In genomic region chr7:116565981-116566380, GRCh38 we compare ENCODE assay signal across 18 cellular contexts. TPM values are rescaled to one million over a fixed set of nuclear protein-coding genes. Genes with fewer than 3 reads are reported as not detected.
"Had no signal": no experiment of that assay in that cellular context is flagged by ENCODE, and none has a peak within 500 bp of the region (broad histone marks: within the 10 kb centered on the region; RNA-seq: fewer than 3 reads in every experiment).

No MANE protein-coding gene starts in this region.

- DNase-seq: effector CD4-positive, alpha-beta T cell; endodermal cell; erythroblast; foreskin keratinocyte; immature natural killer cell; left ventricle myocardium superior; mesendoderm; naive thymus-derived CD4-positive, alpha-beta T cell; nephron progenitor cell; posterior cingulate gyrus; sigmoid colon; stimulated activated CD4-positive, alpha-beta T cell treated with anti-CD3 and anti-CD28 coated beads, Interleukin-2, amount 100 ng/mL, for 48 hours; stimulated activated naive CD4-positive, alpha-beta T cell treated with Interleukin-2 at 50 U/mL for 16 hours; trophoblast cell had no signal

- H3K36me3 Mint-ChIP-seq: immature natural killer cell; naive thymus-derived CD4-positive, alpha-beta T cell had no signal

- H3K27ac ChIP-seq: coronary artery, foreskin keratinocyte, right atrium auricular region, sigmoid colon had no signal

- H3K9me3 Mint-ChIP-seq: endodermal cell, nephron progenitor cell had no signal

- H3K4me1 Mint-ChIP-seq: immature natural killer cell; naive thymus-derived CD4-positive, alpha-beta T cell; nephron progenitor cell had no signal

- H3K4me3 Mint-ChIP-seq: endodermal cell; immature natural killer cell; naive thymus-derived CD4-positive, alpha-beta T cell; nephron progenitor cell had no signal

- ATAC-seq: foreskin keratinocyte; left ventricle myocardium superior; naive thymus-derived CD4-positive, alpha-beta T cell had no signal

- H3K36me3 ChIP-seq: sigmoid colon had no signal

- H3K27ac Mint-ChIP-seq: endodermal cell; immature natural killer cell; naive thymus-derived CD4-positive, alpha-beta T cell; nephron progenitor cell had no signal

- H3K4me3 ChIP-seq: coronary artery, lung, right atrium auricular region, sigmoid colon, smooth muscle cell had no signal

- H3K9me3 ChIP-seq: right atrium auricular region, sigmoid colon had no signal

- H3K27me3 ChIP-seq: foreskin keratinocyte, right atrium auricular region, sigmoid colon had no signal

- H3K4me2 ChIP-seq: smooth muscle cell had no signal

RNA-seq across cellular contexts. Expression of gene CAV1, which starts 41.1 kb away (rescaled TPM):
- polyA plus RNA-seq: naive thymus-derived CD4-positive, alpha-beta T cell had no signal
